Comparison of ENCODE assay signal across 17 cellular contexts in genomic region chr3:55624238-55624637, GRCh38.
DNase-seq lines count a peak whose midpoint lies in the region; ATAC-seq, FAIRE-seq and TF ChIP-seq lines count a peak whose summit lies in the region.
"Had no signal": no experiment of that assay in that cellular context is flagged by ENCODE, and none has a peak within 500 bp of the region (broad histone marks: within the 10 kb centered on the region; RNA-seq: fewer than 3 reads in every experiment).

No MANE protein-coding gene starts in this region.

- H3K4me3 Mint-ChIP-seq in dendritic cell treated with granulocyte-macrophage colony-stimulating factor and Interleukin-4, amounts not matched to agents 40 ng/mL and 50 ng/mL, for 4 days, result peak overlapping the region; percentile 20
- H3K4me3 Mint-ChIP-seq in nephron progenitor cell, result no peak overlapping the region
- H3K4me3 Mint-ChIP-seq: activated T-helper 1 cell treated with anti-CD3 and anti-CD28 coated beads, Interleukin-12 subunit alpha, Interleukin-12 subunit beta, Interleukin-2, Interleukin-4 antibody, amounts not matched to agents 30 ng/mL and 10 ng/mL and 1 ng/mL, durations not matched to agents 14 hours and 24 hours and 36 hours; brain; CD8-positive, alpha-beta memory T cell; nephron; stimulated activated effector memory CD8-positive, alpha-beta T cell treated with anti-CD3 and anti-CD28 coated beads, Interleukin-12 subunit alpha, Interleukin-12 subunit beta, amount 100 ng/mL, for 72 hours had no signal

- no peak overlapping the region for H3K27ac ChIP-seq in small intestine (ENCODE audit: low read depth in 1 of 2, low read length in 1 of 2)

- no peaks in the 10 kb centered on the region for H3K9me3 ChIP-seq in small intestine (ENCODE audit: control insufficient read depth, low read depth)

- no peaks in the 10 kb centered on the region for H3K9me3 Mint-ChIP-seq in dendritic cell treated with granulocyte-macrophage colony-stimulating factor and Interleukin-4, amounts not matched to agents 40 ng/mL and 50 ng/mL, for 4 days
- H3K9me3 Mint-ChIP-seq in nephron progenitor cell, result no peaks in the 10 kb centered on the region
- H3K9me3 Mint-ChIP-seq: activated T-helper 1 cell treated with anti-CD3 and anti-CD28 coated beads, Interleukin-12 subunit alpha, Interleukin-12 subunit beta, Interleukin-2, Interleukin-4 antibody, amounts not matched to agents 30 ng/mL and 10 ng/mL and 1 ng/mL, durations not matched to agents 14 hours and 24 hours and 36 hours; brain; nephron had no signal

- H3K4me1 ChIP-seq in small intestine (ENCODE audit: control insufficient read depth in 2 of 2, insufficient read depth in 1 of 2, low read depth in 1 of 2, low read length in 1 of 2), result no peaks in the 10 kb centered on the region

- in situ Hi-C loops in G401 (cut with HindIII; ENCODE audit: low sequenced_read_pairs), result no loop called here

- H3K27ac Mint-ChIP-seq in dendritic cell treated with granulocyte-macrophage colony-stimulating factor and Interleukin-4, amounts not matched to agents 40 ng/mL and 50 ng/mL, for 4 days, result peak overlapping the region; percentile 67
- H3K27ac Mint-ChIP-seq in nephron progenitor cell, result peak overlapping the region; percentile 12
- H3K27ac Mint-ChIP-seq: activated T-helper 1 cell treated with anti-CD3 and anti-CD28 coated beads, Interleukin-12 subunit alpha, Interleukin-12 subunit beta, Interleukin-2, Interleukin-4 antibody, amounts not matched to agents 30 ng/mL and 10 ng/mL and 1 ng/mL, durations not matched to agents 14 hours and 24 hours and 36 hours; brain; CD8-positive, alpha-beta memory T cell; nephron; stimulated activated effector memory CD8-positive, alpha-beta T cell treated with anti-CD3 and anti-CD28 coated beads, Interleukin-12 subunit alpha, Interleukin-12 subunit beta, amount 100 ng/mL, for 72 hours had no signal

- peaks cover 89% of the 10 kb centered on the region for H3K4me1 Mint-ChIP-seq in dendritic cell treated with granulocyte-macrophage colony-stimulating factor and Interleukin-4, amounts not matched to agents 40 ng/mL and 50 ng/mL, for 4 days (ENCODE audit: low read depth)
- peaks cover 86% of the 10 kb centered on the region for H3K4me1 Mint-ChIP-seq in nephron progenitor cell
- H3K4me1 Mint-ChIP-seq: CD8-positive, alpha-beta memory T cell; stimulated activated effector memory CD8-positive, alpha-beta T cell treated with anti-CD3 and anti-CD28 coated beads, Interleukin-12 subunit alpha, Interleukin-12 subunit beta, amount 100 ng/mL, for 72 hours had no signal

- ATAC-seq in GM19328 (IDR thresholded peaks at IDR 0.05; ENCODE audit: unreplicated experiment), result no peak
- ATAC-seq: stimulated activated effector memory CD8-positive, alpha-beta T cell treated with anti-CD3 and anti-CD28 coated beads, Interleukin-12 subunit alpha, Interleukin-12 subunit beta, amount 100 ng/mL, for 72 hours had no signal

- DNase-seq in G401 (ENCODE audit: low spot score), result peak; percentile 24
- peak; percentile 78 for DNase-seq in NCI-H226
- DNase-seq in nephron progenitor cell, result no peak
- no peak for DNase-seq in small intestine
- DNase-seq in HT-29 (ENCODE audit: low spot score), result no peak
- no peak for DNase-seq in activated T-cell treated with anti-CD3 and anti-CD28 coated beads, Interleukin-2, amount 50 U/mL, for 1 hour
- DNase-seq: activated CD4-positive, alpha-beta T cell treated with anti-CD3 and anti-CD28 coated beads for 1 hour; CD8-positive, alpha-beta memory T cell; erythroblast; H7; KG1 had no signal

- TF ChIP-seq CTCF in nephron progenitor cell (IDR thresholded peaks at IDR 0.05), result no peak

- no peaks in the 10 kb centered on the region for H3K36me3 ChIP-seq in small intestine (ENCODE audit: control insufficient read depth in 2 of 2, insufficient read depth in 2 of 2, low read length in 2 of 2)

- no peak for FAIRE-seq in small intestine (lab: Jason Lieb, UNC)

- H3K36me3 Mint-ChIP-seq in dendritic cell treated with granulocyte-macrophage colony-stimulating factor and Interleukin-4, amounts not matched to agents 40 ng/mL and 50 ng/mL, for 4 days (ENCODE audit: low read depth), result no peaks in the 10 kb centered on the region
- H3K36me3 Mint-ChIP-seq in nephron progenitor cell (ENCODE audit: low read depth), result no peaks in the 10 kb centered on the region
- H3K36me3 Mint-ChIP-seq: brain; CD8-positive, alpha-beta memory T cell; stimulated activated effector memory CD8-positive, alpha-beta T cell treated with anti-CD3 and anti-CD28 coated beads, Interleukin-12 subunit alpha, Interleukin-12 subunit beta, amount 100 ng/mL, for 72 hours had no signal

- WGBS in small intestine, 3 donors, result 85 to 87% (median 86%) methylated on average over 7 of the region's 7 CpGs

- no peaks in the 10 kb centered on the region for H3K27me3 ChIP-seq in small intestine (ENCODE audit: control insufficient read depth in 2 of 2, insufficient read depth in 2 of 2, low read length in 2 of 2)

- H3K4me3 ChIP-seq in small intestine (ENCODE audit: low read depth in 1 of 2, low read length in 2 of 2), result no peak overlapping the region

- intact Hi-C loops in dendritic cell treated with granulocyte-macrophage colony-stimulating factor and Interleukin-4, amounts not matched to agents 40 ng/mL and 50 ng/mL, for 4 days (cut with micrococcal nuclease), result loop anchor here (2.0 to 10.0 kb wide), 2 partner anchors 31 to 659 kb away; no protein-coding TSS in a partner anchor

- H3K27me3 Mint-ChIP-seq in dendritic cell treated with granulocyte-macrophage colony-stimulating factor and Interleukin-4, amounts not matched to agents 40 ng/mL and 50 ng/mL, for 4 days, result no peaks in the 10 kb centered on the region
- H3K27me3 Mint-ChIP-seq in nephron progenitor cell (ENCODE audit: low read depth, poor library complexity), result peaks cover 2% of the 10 kb centered on the region
- H3K27me3 Mint-ChIP-seq: CD8-positive, alpha-beta memory T cell had no signal

Comparison
In these comparisons a context has a peak if more than half of its experiments do, and no peak if none do; other contexts are left out.
1. DNase-seq: peak in G401 (single experiment) and NCI-H226 (single experiment); none in nephron progenitor cell (single experiment), small intestine (single experiment), HT-29 (single experiment) and activated T-cell treated with anti-CD3 and anti-CD28 coated beads, Interleukin-2, amount 50 U/mL, for 1 hour (single experiment).